8 cellular contexts compared by ENCODE assay signal in the genomic region with DNA sequence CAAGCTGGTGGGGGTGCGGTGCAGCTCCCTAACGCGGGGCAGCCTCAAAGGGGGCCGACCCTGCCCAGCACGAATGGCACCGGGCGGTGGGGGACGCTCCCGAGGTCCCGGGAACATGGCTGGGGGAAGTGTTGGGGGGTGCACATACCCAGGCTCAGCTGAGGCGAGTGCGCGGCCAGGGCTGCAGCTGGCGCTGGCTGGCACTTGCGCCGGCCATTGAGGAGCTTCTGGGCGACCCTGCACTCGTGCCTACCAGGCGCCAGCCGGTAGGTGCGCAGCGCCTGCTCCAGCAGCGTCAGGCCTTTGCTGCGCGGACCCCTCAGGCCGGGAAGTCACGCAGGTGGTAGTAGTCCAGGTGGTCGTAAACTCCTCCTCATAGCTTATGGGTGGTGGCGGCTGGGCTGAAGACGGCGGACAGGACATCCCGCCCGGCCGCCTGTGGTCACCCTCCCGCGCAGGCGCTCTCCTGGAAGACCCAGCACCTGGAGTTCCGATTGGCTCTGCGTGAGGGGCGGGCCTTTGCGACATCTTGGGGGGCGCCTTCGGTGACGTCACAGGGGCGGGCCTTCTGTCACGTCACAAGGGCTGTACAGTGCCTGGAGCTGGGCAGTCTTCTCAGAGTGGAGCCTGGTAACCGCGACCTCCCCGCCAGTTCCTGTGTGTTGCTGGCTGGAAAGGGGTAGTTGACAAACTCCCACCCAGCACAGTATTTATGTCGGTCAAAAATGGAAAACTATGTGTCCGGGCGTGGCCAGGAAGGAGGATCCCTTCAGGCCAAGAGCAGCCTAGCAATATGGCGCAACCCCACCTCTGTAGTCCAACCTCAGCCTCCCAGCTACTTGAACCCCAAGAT.
DNase-seq lines count a peak whose midpoint lies in the region; ATAC-seq and TF ChIP-seq lines count a peak whose summit lies in the region.
"Not testable (repeated sequence)": the region's sequence is repeated elsewhere in the genome, so short reads cannot be mapped to it uniquely, and the experiment has no call there.

No MANE protein-coding gene starts in this region.

- H3K9me3 Mint-ChIP-seq in MCF 10A (ENCODE audit: unreplicated experiment), result not testable (repeated sequence)

- intact Hi-C loops in MCF 10A (cut with micrococcal nuclease), result not testable (repeated sequence)

- H3K36me3 Mint-ChIP-seq in MCF 10A (ENCODE audit: insufficient read depth, unreplicated experiment), result not testable (repeated sequence)

- H3K27me3 Mint-ChIP-seq in MCF 10A (ENCODE audit: insufficient read depth, unreplicated experiment), result not testable (repeated sequence)

- peak overlapping the region; percentile 83 for H3K4me3 Mint-ChIP-seq in MCF 10A (ENCODE audit: unreplicated experiment)

- H3K4me3 ChIP-seq in iPS-18a (ENCODE audit: low read length), result peak overlapping the region; percentile 80
- peak overlapping the region; percentile 62 for H3K4me3 ChIP-seq in skeletal muscle cell (ENCODE audit: low read depth, low read length)

- POLR2A ChIA-PET in MCF 10A (lab: Yijun Ruan, JAX), result interaction anchor here (0.8 to 1.7 kb wide), 4 partner anchors 43 to 293 kb away, joined by 3 to 11 read pairs (median 4); a partner anchor contains a TSS

- H3K36me3 ChIP-seq in iPS-18a (ENCODE audit: control insufficient read depth, low read depth, low read length), result not testable (repeated sequence)

- peak overlapping the region; percentile 54; the same call in 1 of the 2 replicates for H3K27ac ChIP-seq in VCaP
- not testable (repeated sequence) for H3K27ac ChIP-seq in iPS-18a (ENCODE audit: low read length)

- not testable (repeated sequence) for TF ChIP-seq CTCF in VCaP (conservative IDR thresholded peaks at IDR 0.05); MCF 10A (IDR thresholded peaks at IDR 0.05; ENCODE audit: unreplicated experiment)

- H3K4me1 Mint-ChIP-seq in MCF 10A (ENCODE audit: insufficient read depth, unreplicated experiment), result not testable (repeated sequence)

- DNase-seq in 8988T (peak; percentile 29), NCI-H2029 treated with DMSO at 0.1 percent for 48 hours (lab: John Stamatoyannopoulos, UW) (peak; percentile 8), MCF 10A (ENCODE audit: unreplicated experiment) (peak; percentile 88), skeletal muscle cell (ENCODE audit: low read depth) (peak; percentile 73)

- CTCF ChIA-PET in MCF 10A (lab: Yijun Ruan, JAX), result not testable (repeated sequence)

- peak overlapping the region; percentile 67 for H3K9ac ChIP-seq in iPS-18a (ENCODE audit: low read length)

- H3K9me3 ChIP-seq in iPS-18a (ENCODE audit: control insufficient read depth, low read depth, low read length), result not testable (repeated sequence)

- ATAC-seq in GM18511 (IDR thresholded peaks at IDR 0.05; ENCODE audit: unreplicated experiment) (peak; percentile 100), HG02973 (IDR thresholded peaks at IDR 0.05; ENCODE audit: unreplicated experiment) (peak; percentile 99)

- peak overlapping the region; percentile 91 for H3K27ac Mint-ChIP-seq in MCF 10A (ENCODE audit: low read depth, unreplicated experiment)

- TSS peak; percentile 72 for BruUV-seq in MCF 10A (replicated peaks; lab: Mats Ljungman, UMichigan)

- not testable (repeated sequence) for H3K27me3 ChIP-seq in iPS-18a (ENCODE audit: control insufficient read depth, insufficient read depth, low read length)

- H3K4me1 ChIP-seq in iPS-18a (ENCODE audit: control insufficient read depth, low read depth, low read length), result not testable (repeated sequence)

Comparison
In these comparisons a context has a peak if more than half of its experiments do, and no peak if none do; other contexts are left out.
1. DNase-seq: peak in every context shown above with its lines; median percentile 88 in MCF 10A; 73 in skeletal muscle cell; 29 in 8988T; 8 in NCI-H2029 treated with DMSO at 0.1 percent for 48 hours.